ENCODE assay signal across 8 cellular contexts in the genomic region with DNA sequence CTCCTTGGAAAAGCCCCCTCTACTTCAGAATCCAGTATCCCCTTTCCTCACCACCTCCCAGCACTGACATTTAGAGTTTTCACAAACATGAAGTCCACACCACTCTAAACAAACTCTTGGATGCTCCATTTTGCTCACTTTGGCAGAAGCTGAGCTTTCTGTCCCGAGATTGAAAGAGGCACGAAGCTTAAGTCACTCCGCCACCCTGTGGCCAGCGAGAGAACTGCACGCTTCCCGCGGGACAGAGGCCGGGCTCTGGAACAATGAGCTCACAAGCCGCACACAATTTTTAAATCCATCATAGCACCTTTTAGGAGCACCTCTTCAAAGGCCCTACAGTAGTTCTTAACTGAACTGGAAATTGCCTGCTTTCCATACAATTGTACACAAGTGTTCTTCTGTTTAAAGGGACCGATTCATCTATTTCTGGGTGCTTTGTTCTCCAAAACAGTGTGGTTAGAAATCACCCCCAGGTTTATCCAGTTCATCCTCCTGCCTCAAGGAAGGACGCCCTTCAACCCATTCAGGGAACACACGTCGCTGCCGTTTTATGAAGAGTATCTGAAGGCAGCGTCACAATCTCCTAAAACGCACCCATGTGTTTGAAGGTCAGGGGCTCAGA.
A peak's percentile ranks its signal among the peaks of the same experiment; 100 is the strongest.
DNase-seq lines count a peak whose midpoint lies in the region; ATAC-seq lines count a peak whose summit lies in the region.

No MANE protein-coding gene starts in this region.

- peak; percentile 47 for ATAC-seq in HG02763 (IDR thresholded peaks at IDR 0.05; ENCODE audit: unreplicated experiment)

- DNase-seq in DMS79 (lab: John Stamatoyannopoulos, UW), result peak; percentile 58
- peak; percentile 39 for DNase-seq in NCI-H345 treated with DMSO at 0.1 percent for 48 hours (lab: John Stamatoyannopoulos, UW; ENCODE audit: unreplicated experiment)
- DNase-seq in activated CD4-positive, CD25-positive, alpha-beta regulatory T cell treated with anti-CD3 and anti-CD28 coated beads, Interleukin-2, amount 50 U/mL, for 72 hours, result peak; percentile 81
- peak; percentile 51 for DNase-seq in central memory CD4-positive, alpha-beta T cell
- peak; percentile 90 for DNase-seq in left kidney (ENCODE audit: low read depth, low spot score)
- DNase-seq in stimulated activated CD4-positive, alpha-beta T cell treated with anti-CD3 and anti-CD28 coated beads, Interleukin-2, amount 100 ng/mL, for 48 hours, result peak; percentile 76 to 78
- no peak for DNase-seq in GF-D8 (lab: John Stamatoyannopoulos, UW)
